In genomic region chr17:39239640-39240314, GRCh38 we compare ENCODE assay signal across 8 cellular contexts. TPM values are rescaled to one million over a fixed set of nuclear protein-coding genes. Genes with fewer than 3 reads are reported as not detected.
A peak's percentile ranks its signal among the peaks of the same experiment; 100 is the strongest.
DNase-seq lines count a peak whose midpoint lies in the region; ATAC-seq and TF ChIP-seq lines count a peak whose summit lies in the region.

No MANE protein-coding gene starts in this region.

- no peak overlapping the region for H3K4me3 ChIP-seq in epithelial cell of esophagus (ENCODE audit: low read length)

- H3K9me3 Mint-ChIP-seq in activated CD8-positive, alpha-beta memory T cell treated with anti-CD3 and anti-CD28 coated beads, Interleukin-2, amount 10 ng/mL, durations not matched to agents 7 days and 5 days (ENCODE audit: low read depth), result no peaks in the 10 kb centered on the region

- no peak overlapping the region for H3K4me3 Mint-ChIP-seq in activated CD8-positive, alpha-beta memory T cell treated with anti-CD3 and anti-CD28 coated beads, Interleukin-2, amount 10 ng/mL, durations not matched to agents 7 days and 5 days

- H3K4me1 Mint-ChIP-seq in activated CD8-positive, alpha-beta memory T cell treated with anti-CD3 and anti-CD28 coated beads, Interleukin-2, amount 10 ng/mL, durations not matched to agents 7 days and 5 days, result peaks cover 31% of the 10 kb centered on the region

- ATAC-seq in activated CD8-positive, alpha-beta memory T cell treated with anti-CD3 and anti-CD28 coated beads, Interleukin-2, amount 10 ng/mL, durations not matched to agents 7 days and 5 days, result peak; percentile 60
- peak; percentile 50 for ATAC-seq in omental fat pad (ENCODE audit: low FRiP score)
- ATAC-seq in HG02970 (IDR thresholded peaks at IDR 0.05; ENCODE audit: low FRiP score, unreplicated experiment), result no peak
- no peak for ATAC-seq in HG03460 (IDR thresholded peaks at IDR 0.05; ENCODE audit: unreplicated experiment)
- ATAC-seq in GM19035 (IDR thresholded peaks at IDR 0.05; ENCODE audit: unreplicated experiment), result no peak

- no peak overlapping the region for H3K27ac Mint-ChIP-seq in activated CD8-positive, alpha-beta memory T cell treated with anti-CD3 and anti-CD28 coated beads, Interleukin-2, amount 10 ng/mL, durations not matched to agents 7 days and 5 days

- TF ChIP-seq CTCF in epithelial cell of esophagus (IDR thresholded peaks at IDR 0.05; ENCODE audit: insufficient read depth, low read depth, low read length, missing control alignments), result peak; percentile 83
- no peak for TF ChIP-seq CTCF in omental fat pad (IDR thresholded peaks at IDR 0.05)

- H3K27me3 Mint-ChIP-seq in activated CD8-positive, alpha-beta memory T cell treated with anti-CD3 and anti-CD28 coated beads, Interleukin-2, amount 10 ng/mL, durations not matched to agents 7 days and 5 days, result peaks cover 4% of the 10 kb centered on the region

- DNase-seq in GM19238 (ENCODE audit: insufficient read length, low spot score), result peak; percentile 58
- peak; percentile 78 for DNase-seq in NCI-H510A treated with DMSO at 0.1 percent for 48 hours (lab: John Stamatoyannopoulos, UW)
- peak; percentile 78 for DNase-seq in activated CD8-positive, alpha-beta memory T cell treated with anti-CD3 and anti-CD28 coated beads, Interleukin-2, amount 10 ng/mL, durations not matched to agents 7 days and 5 days
- DNase-seq in epithelial cell of esophagus (ENCODE audit: low read depth), result peak; percentile 66
- no peak for DNase-seq in omental fat pad (ENCODE audit: low spot score)

- H3K36me3 Mint-ChIP-seq in activated CD8-positive, alpha-beta memory T cell treated with anti-CD3 and anti-CD28 coated beads, Interleukin-2, amount 10 ng/mL, durations not matched to agents 7 days and 5 days, result no peaks in the 10 kb centered on the region

- CTCF ChIA-PET in activated CD8-positive, alpha-beta memory T cell treated with anti-CD3 and anti-CD28 coated beads, Interleukin-2, amount 10 ng/mL, durations not matched to agents 7 days and 5 days (lab: Charles Lee), result interaction anchor here (1.1 to 21.5 kb wide), 7 partner anchors 9 to 256 kb away, joined by 3 to 670 read pairs (median 12); partner anchors contain the start of genes CACNB1, PLXDC1 and RPL19

RNA-seq across cellular contexts. Expression of gene STAC2, which starts 14.0 kb away (rescaled TPM):
- not detected for total RNA-seq in activated CD8-positive, alpha-beta memory T cell treated with anti-CD3 and anti-CD28 coated beads, Interleukin-2, amount 10 ng/mL, durations not matched to agents 7 days and 5 days
- under 1 TPM in 2 of 4 donors, not detected in 2; 0.56 to 0.60 TPM for total RNA-seq in omental fat pad

RNA-seq across cellular contexts. Expression of gene RPL19, which starts 39.7 kb away (rescaled TPM):
- total RNA-seq in activated CD8-positive, alpha-beta memory T cell treated with anti-CD3 and anti-CD28 coated beads, Interleukin-2, amount 10 ng/mL, durations not matched to agents 7 days and 5 days, result 1,000 to 10,000 TPM; 1,859 to 1,928 TPM
- total RNA-seq in omental fat pad, result 1,000 to 10,000 TPM; 2,414 to 2,833 (median 2,579) TPM

RNA-seq across cellular contexts. Expression of gene CACNB1, which starts 42.3 kb away (rescaled TPM):
- 10 to 100 TPM; 21.0 to 32.9 TPM for total RNA-seq in activated CD8-positive, alpha-beta memory T cell treated with anti-CD3 and anti-CD28 coated beads, Interleukin-2, amount 10 ng/mL, durations not matched to agents 7 days and 5 days
- total RNA-seq in omental fat pad, result 1 to 10 TPM; 3.2 to 3.7 (median 3.5) TPM

Comparison
In these comparisons a context has a peak if more than half of its experiments do, and no peak if none do; other contexts are left out.
1. ATAC-seq: peak in activated CD8-positive, alpha-beta memory T cell treated with anti-CD3 and anti-CD28 coated beads, Interleukin-2, amount 10 ng/mL, durations not matched to agents 7 days and 5 days (single experiment) and omental fat pad (single experiment); none in HG02970 (single experiment), HG03460 (single experiment) and GM19035 (single experiment).
2. RNA of gene CACNB1, which starts 42.3 kb away (total RNA-seq): 21.0 to 32.9 TPM in activated CD8-positive, alpha-beta memory T cell treated with anti-CD3 and anti-CD28 coated beads, Interleukin-2, amount 10 ng/mL, durations not matched to agents 7 days and 5 days; 3.2 to 3.7 TPM in omental fat pad; every median in the first group is over 4 times any median in the second.